In the genomic region with DNA sequence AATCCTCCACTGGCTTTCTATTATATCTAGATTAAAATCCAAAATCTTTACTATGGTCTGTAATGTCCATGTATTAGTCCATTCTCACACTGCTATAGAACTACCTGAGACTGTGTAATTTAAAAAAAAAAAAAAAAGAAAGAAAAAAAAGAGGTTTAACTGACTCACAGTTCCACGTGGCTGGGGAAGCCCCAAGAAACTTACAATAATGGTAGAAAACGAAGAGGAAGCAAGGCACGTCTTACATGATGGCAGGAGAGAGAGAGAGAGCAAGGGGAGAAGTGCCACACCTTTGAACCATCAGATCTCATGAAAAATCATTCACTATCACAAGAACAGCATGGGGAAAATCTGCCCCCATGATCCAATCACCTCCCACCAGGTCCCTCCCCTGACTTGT, we compare ENCODE assay signal across 18 cellular contexts.
DNase-seq lines count a peak whose midpoint lies in the region; ATAC-seq and TF ChIP-seq lines count a peak whose summit lies in the region.
"Had no signal": no experiment of that assay in that cellular context is flagged by ENCODE, and none has a peak within 500 bp of the region (broad histone marks: within the 10 kb centered on the region; RNA-seq: fewer than 3 reads in every experiment).

No MANE protein-coding gene starts in this region.

- no peak overlapping the region for H3K4me3 Mint-ChIP-seq in CD8-positive, alpha-beta T cell
- H3K4me3 Mint-ChIP-seq: activated T-helper 1 cell treated with anti-CD3 and anti-CD28 coated beads, Interleukin-12 subunit alpha, Interleukin-12 subunit beta, Interleukin-2, Interleukin-4 antibody, amounts not matched to agents 30 ng/mL and 10 ng/mL and 1 ng/mL, durations not matched to agents 14 hours and 24 hours and 36 hours had no signal

- peaks cover 11% of the 10 kb centered on the region; the same call in 1 of the 2 replicates for H3F3A ChIP-seq in GM23248 (ENCODE audit: insufficient read depth)

- 70 to 73% methylated on average over 3 of the region's 3 CpGs for WGBS in GM23248 (ENCODE audit: low coverage in 1 of 2, low lambda C conversion rate in 2 of 2, missing lambda C conversion rate in 2 of 2), 2 experiments
- 64 to 74% (median 74%) methylated on average over 3 of the region's 3 CpGs for WGBS in psoas muscle, 3 donors

- DNase-seq in GM23248 (no peak), WERI-Rb-1 (peak; percentile 13), fibroblast of mammary gland (ENCODE audit: low read depth) (peak; percentile 14), psoas muscle (no peak), T-helper 9 cell (no peak), AML-193 (lab: John Stamatoyannopoulos, UW) (no peak)
- DNase-seq in CD8-positive, alpha-beta T cell: no peak
- DNase-seq: left lung, mucosa of descending colon, NCI-H1436 treated with DMSO at 0.1 percent for 48 hours, NCI-H2171, NCI-H69, occipital lobe, SHP77, upper lobe of left lung had no signal

- H3K4me3 ChIP-seq in GM23248 (no peak overlapping the region), WERI-Rb-1 (ENCODE audit: low read depth, low read length) (no peak overlapping the region), fibroblast of mammary gland (ENCODE audit: control insufficient read depth, low read depth, low read length) (no peak overlapping the region), psoas muscle (no peak overlapping the region)
- no peak overlapping the region for H3K4me3 ChIP-seq in CD8-positive, alpha-beta T cell (ENCODE audit: low read depth, low read length)
- H3K4me3 ChIP-seq: HAP-1, left lung, mucosa of descending colon, right atrium auricular region, upper lobe of left lung had no signal

- H2AFZ ChIP-seq in GM23248: no peak overlapping the region

- H3K27me3 ChIP-seq in GM23248 (replicated peaks; ENCODE audit: insufficient read depth): no peaks in the 10 kb centered on the region
- no peaks in the 10 kb centered on the region for H3K27me3 ChIP-seq in WERI-Rb-1 (ENCODE audit: insufficient read depth, low read depth, severe bottlenecking)
- no peaks in the 10 kb centered on the region for H3K27me3 ChIP-seq in psoas muscle (ENCODE audit: insufficient read depth in 3 of 3, low read length in 2 of 3)
- no peaks in the 10 kb centered on the region for H3K27me3 ChIP-seq in CD8-positive, alpha-beta T cell (ENCODE audit: insufficient read depth, low read length)
- H3K27me3 ChIP-seq: left lung, right atrium auricular region, upper lobe of left lung had no signal

- H3K9me3 ChIP-seq in GM23248 (ENCODE audit: low read depth): no peaks in the 10 kb centered on the region
- H3K9me3 ChIP-seq in WERI-Rb-1 (ENCODE audit: severe bottlenecking): no peaks in the 10 kb centered on the region
- H3K9me3 ChIP-seq in psoas muscle: no peaks in the 10 kb centered on the region
- no peaks in the 10 kb centered on the region for H3K9me3 ChIP-seq in CD8-positive, alpha-beta T cell (ENCODE audit: low read length)
- H3K9me3 ChIP-seq: HAP-1, left lung, mucosa of descending colon, right atrium auricular region, upper lobe of left lung had no signal

- H3K4me1 ChIP-seq in GM23248 (ENCODE audit: insufficient read depth) (peaks cover 20% of the 10 kb centered on the region), psoas muscle (peaks cover 11% of the 10 kb centered on the region)
- H3K4me1 ChIP-seq in CD8-positive, alpha-beta T cell (ENCODE audit: insufficient read depth, low read length): no peaks in the 10 kb centered on the region
- H3K4me1 ChIP-seq: HAP-1, right atrium auricular region, upper lobe of left lung had no signal

- peak overlapping the region; percentile 69 for H3K4me2 ChIP-seq in GM23248 (ENCODE audit: unreplicated experiment)

- no peak for TF ChIP-seq CTCF in WERI-Rb-1 (IDR thresholded peaks at IDR 0.05; ENCODE audit: low read depth, low read length)
- TF ChIP-seq CTCF in fibroblast of mammary gland (conservative IDR thresholded peaks at IDR 0.05; ENCODE audit: control insufficient read depth, insufficient read depth, low read depth, low read length): no peak
- no peak for TF ChIP-seq CTCF in psoas muscle (IDR thresholded peaks at IDR 0.05)
- no peak for TF ChIP-seq CTCF in CD8-positive, alpha-beta T cell (IDR thresholded peaks at IDR 0.05)

- H3K36me3 ChIP-seq in GM23248 (ENCODE audit: low read depth): peaks cover 15% of the 10 kb centered on the region
- peaks cover 10% of the 10 kb centered on the region for H3K36me3 ChIP-seq in WERI-Rb-1
- H3K36me3 ChIP-seq in psoas muscle (ENCODE audit: insufficient read depth in 1 of 2, low read depth in 1 of 2): peaks cover 0 to 8% of the 10 kb centered on the region in 2 donors
- H3K36me3 ChIP-seq in CD8-positive, alpha-beta T cell (ENCODE audit: insufficient read depth, low read length): no peaks in the 10 kb centered on the region

- peak overlapping the region; percentile 90 for H3K27ac ChIP-seq in GM23248
- no peak overlapping the region for H3K27ac ChIP-seq in WERI-Rb-1
- peak overlapping the region; percentile 47 for H3K27ac ChIP-seq in psoas muscle
- H3K27ac ChIP-seq in CD8-positive, alpha-beta T cell (ENCODE audit: low read depth, low read length): no peak overlapping the region
- H3K27ac ChIP-seq: left lung, right atrium auricular region, upper lobe of left lung had no signal

- ATAC-seq in psoas muscle: no peak
- ATAC-seq in CD8-positive, alpha-beta T cell: no peak
- ATAC-seq: left lung had no signal

- no peaks in the 10 kb centered on the region for H3K4me1 Mint-ChIP-seq in CD8-positive, alpha-beta T cell (ENCODE audit: low read depth)

- in situ Hi-C loops in GM23248 (cut with MboI): no loop called here

- no peaks in the 10 kb centered on the region for H3K9me2 ChIP-seq in GM23248 (ENCODE audit: insufficient read depth)

- H3K27ac Mint-ChIP-seq in CD8-positive, alpha-beta T cell: no peak overlapping the region

- POLR2A ChIA-PET in CD8-positive, alpha-beta T cell (lab: Charles Lee): no interaction called here

- no peaks in the 10 kb centered on the region for H3K27me3 Mint-ChIP-seq in CD8-positive, alpha-beta T cell (ENCODE audit: low read depth)

- no peaks in the 10 kb centered on the region for H4K20me1 ChIP-seq in GM23248 (ENCODE audit: insufficient read depth)

- peaks cover 32% of the 10 kb centered on the region for H3K36me3 Mint-ChIP-seq in CD8-positive, alpha-beta T cell

- H3K9ac ChIP-seq in GM23248: peak overlapping the region; percentile 70

- CTCF ChIA-PET in CD8-positive, alpha-beta T cell (lab: Charles Lee): interaction anchor here (0.9 kb wide), 1 partner anchor 52 kb away, joined by 3 read pairs; no protein-coding TSS in a partner anchor

- H3K9me3 Mint-ChIP-seq in CD8-positive, alpha-beta T cell: no peaks in the 10 kb centered on the region
- H3K9me3 Mint-ChIP-seq: activated T-helper 1 cell treated with anti-CD3 and anti-CD28 coated beads, Interleukin-12 subunit alpha, Interleukin-12 subunit beta, Interleukin-2, Interleukin-4 antibody, amounts not matched to agents 30 ng/mL and 10 ng/mL and 1 ng/mL, durations not matched to agents 14 hours and 24 hours and 36 hours had no signal

- intact Hi-C loops in psoas muscle (cut with DNase I): no loop called here
- intact Hi-C loops in CD8-positive, alpha-beta T cell (cut with DNase I, micrococcal nuclease): no loop called here

- peaks cover 94% of the 10 kb centered on the region for H3K79me2 ChIP-seq in GM23248 (ENCODE audit: insufficient read depth)

Comparison
In these comparisons a context has a peak if more than half of its experiments do, and no peak if none do; other contexts are left out.
1. DNase-seq: peak in WERI-Rb-1 (single experiment) and fibroblast of mammary gland (single experiment); none in GM23248 (single experiment), psoas muscle (0 of 2), T-helper 9 cell (single experiment), CD8-positive, alpha-beta T cell (0 of 7) and AML-193 (0 of 2).
2. H3K27ac ChIP-seq: peak in GM23248 (single experiment) and psoas muscle (single experiment); none in WERI-Rb-1 (single experiment) and CD8-positive, alpha-beta T cell (single experiment).